In the genomic region with DNA sequence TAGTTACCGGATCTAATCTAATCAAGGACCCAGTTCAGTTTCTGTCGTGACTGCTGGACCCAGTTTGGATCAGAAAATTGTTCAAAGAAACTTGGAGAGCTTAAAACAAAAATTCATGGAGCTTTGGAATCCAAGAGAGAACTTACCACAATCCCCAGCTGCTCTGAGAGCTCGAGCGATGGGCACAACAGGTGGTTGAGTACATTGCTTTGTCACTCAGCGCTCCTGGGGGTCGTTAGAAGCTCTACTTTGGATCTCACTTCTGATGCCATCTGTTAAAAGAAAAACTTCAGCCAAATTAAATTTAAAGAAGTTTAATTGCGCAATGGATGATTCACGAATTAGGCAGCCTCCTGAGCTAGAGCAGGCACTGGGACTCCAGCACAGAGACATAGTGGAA, we compare ENCODE assay signal across 7 cellular contexts.
DNase-seq lines count a peak whose midpoint lies in the region; TF ChIP-seq lines count a peak whose summit lies in the region.
"Not testable (repeated sequence)": the region's sequence is repeated elsewhere in the genome, so short reads cannot be mapped to it uniquely, and the experiment has no call there.

No MANE protein-coding gene starts in this region.

- not testable (repeated sequence) for H3K36me3 ChIP-seq in SJCRH30; endodermal cell (ENCODE audit: control insufficient read depth, insufficient read depth, low read length); neural progenitor cell

- not testable (repeated sequence) for H3K27me3 Mint-ChIP-seq in MCF 10A (ENCODE audit: insufficient read depth, unreplicated experiment); endodermal cell (ENCODE audit: insufficient read depth); neural progenitor cell (ENCODE audit: insufficient read depth, low read depth)

- H3K9me3 ChIP-seq in SJCRH30 (replicated peaks); endodermal cell (ENCODE audit: control insufficient read depth, low read length); neural progenitor cell (ENCODE audit: low read depth): not testable (repeated sequence)

- CTCF ChIA-PET in MCF 10A (lab: Yijun Ruan, JAX), result not testable (repeated sequence)

- not testable (repeated sequence) for H3K4me1 Mint-ChIP-seq in MCF 10A (ENCODE audit: insufficient read depth, unreplicated experiment); endodermal cell; neural progenitor cell

- not testable (repeated sequence) for H3K36me3 Mint-ChIP-seq in MCF 10A (ENCODE audit: insufficient read depth, unreplicated experiment); endodermal cell (ENCODE audit: low read depth); neural progenitor cell

- H3K9me3 Mint-ChIP-seq in MCF 10A (ENCODE audit: unreplicated experiment); endodermal cell; neural progenitor cell: not testable (repeated sequence)

- not testable (repeated sequence) for H3F3A ChIP-seq in neural progenitor cell (ENCODE audit: low read depth)

- DNase-seq in ELF-1 (ENCODE audit: low read depth, low spot score) (peak; percentile 1), HT1080 (ENCODE audit: low read depth) (peak; percentile 37), NCI-H2171 treated with DMSO at 0.1 percent for 48 hours (lab: John Stamatoyannopoulos, UW) (peak; percentile 13), SJCRH30 (peak; percentile 82 to 90), MCF 10A (ENCODE audit: unreplicated experiment) (peak; percentile 10), endodermal cell (peak; percentile 37), neural progenitor cell (ENCODE audit: low spot score) (peak; percentile 37)

- POLR2A ChIA-PET in MCF 10A (lab: Yijun Ruan, JAX), result not testable (repeated sequence)

- not testable (repeated sequence) for TF ChIP-seq CTCF in MCF 10A (IDR thresholded peaks at IDR 0.05; ENCODE audit: unreplicated experiment); endodermal cell (conservative IDR thresholded peaks at IDR 0.05); neural progenitor cell (IDR thresholded peaks at IDR 0.05)

- BruUV-seq in MCF 10A (replicated peaks; lab: Mats Ljungman, UMichigan), result not testable (repeated sequence)

- H4K20me1 ChIP-seq in neural progenitor cell (ENCODE audit: low read depth), result not testable (repeated sequence)

- intact Hi-C loops in MCF 10A (cut with micrococcal nuclease), result not testable (repeated sequence)

- WGBS in endodermal cell (ENCODE audit: insufficient coverage in 1 of 2, insufficient read length in 1 of 2), 2 experiments, result 69% methylated on average over 6 of the region's 8 CpGs; no CpG with 5 or more reads in 1 of the 2 experiments

- H3K4me1 ChIP-seq in SJCRH30; endodermal cell (ENCODE audit: control insufficient read depth, insufficient read depth, low read length): not testable (repeated sequence)
- peaks cover 10% of the 10 kb centered on the region for H3K4me1 ChIP-seq in neural progenitor cell

- H3K27ac Mint-ChIP-seq in MCF 10A (ENCODE audit: low read depth, unreplicated experiment); endodermal cell; neural progenitor cell: not testable (repeated sequence)

- not testable (repeated sequence) for H3K9ac ChIP-seq in endodermal cell (ENCODE audit: extremely low read depth, low read length, poor library complexity, severe bottlenecking); neural progenitor cell

- H3K27me3 ChIP-seq in SJCRH30; endodermal cell (ENCODE audit: control insufficient read depth, insufficient read depth, low read length, poor library complexity, severe bottlenecking); neural progenitor cell: not testable (repeated sequence)

- peak overlapping the region; percentile 9; the same call in 1 of the 2 replicates for H3K4me3 ChIP-seq in SJCRH30
- not testable (repeated sequence) for H3K4me3 ChIP-seq in endodermal cell (ENCODE audit: low read length); neural progenitor cell

- not testable (repeated sequence) for H3K4me3 Mint-ChIP-seq in MCF 10A (ENCODE audit: unreplicated experiment); endodermal cell; neural progenitor cell

- peak overlapping the region; percentile 81 for H2AFZ ChIP-seq in neural progenitor cell (replicated peaks)

- peak overlapping the region; percentile 88 for H3K27ac ChIP-seq in SJCRH30
- H3K27ac ChIP-seq in endodermal cell (ENCODE audit: low read depth, low read length); neural progenitor cell: not testable (repeated sequence)

- H3K4me2 ChIP-seq in neural progenitor cell, result not testable (repeated sequence)

- not testable (repeated sequence) for H3K79me2 ChIP-seq in neural progenitor cell (ENCODE audit: low read depth)

Comparison
In these comparisons a context has a peak if more than half of its experiments do, and no peak if none do; other contexts are left out.
1. DNase-seq: peak in every context shown above with its lines; median percentile 86 in SJCRH30; 37 in HT1080; 37 in endodermal cell; 37 in neural progenitor cell; 13 in NCI-H2171 treated with DMSO at 0.1 percent for 48 hours; 10 in MCF 10A; 1 in ELF-1.